ENCODE assay signal across 8 cellular contexts in the genomic region with DNA sequence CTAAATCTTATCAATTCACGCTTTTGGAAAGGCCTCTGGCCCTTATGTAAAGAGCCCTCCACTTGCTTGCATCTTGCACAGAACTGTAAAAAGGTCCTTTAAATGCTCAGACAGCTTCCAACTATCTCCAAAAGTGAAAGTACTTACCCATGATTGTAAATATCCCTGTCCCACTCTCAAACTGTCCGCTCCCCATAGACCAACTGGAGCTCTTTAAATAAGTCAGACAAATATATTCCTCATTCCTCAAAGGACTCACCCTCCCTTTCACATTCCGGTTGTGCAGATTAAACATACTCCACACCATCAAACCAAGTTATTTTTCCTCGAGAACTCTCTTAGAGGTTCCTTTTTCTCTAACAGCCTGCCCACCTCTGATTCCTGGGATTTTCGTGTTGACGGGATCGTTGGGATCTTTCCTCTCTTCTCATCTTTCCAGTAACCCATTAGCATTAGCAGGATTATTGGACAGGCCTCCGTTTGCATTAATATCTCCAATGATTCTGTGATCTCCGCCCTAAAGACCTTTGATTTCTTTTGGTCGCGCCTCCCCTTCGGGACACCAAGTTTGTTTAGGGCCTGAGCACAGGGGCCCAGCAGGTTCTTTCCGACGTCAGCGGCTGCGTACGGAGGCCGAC. TPM values are rescaled to one million over a fixed set of nuclear protein-coding genes. Genes with fewer than 3 reads are reported as not detected.
DNase-seq lines count a peak whose midpoint lies in the region; ATAC-seq and TF ChIP-seq lines count a peak whose summit lies in the region.

No MANE protein-coding gene starts in this region.

- H3K79me2 ChIP-seq in osteoblast (ENCODE audit: insufficient read depth, low read length): peaks cover 54% of the 10 kb centered on the region

- peak overlapping the region; percentile 97 for H3K27ac ChIP-seq in osteoblast (ENCODE audit: low read depth, low read length)

- H2AFZ ChIP-seq in osteoblast (ENCODE audit: low read length): peak overlapping the region; percentile 96

- no peak for TF ChIP-seq CTCF in fibroblast of pulmonary artery (IDR thresholded peaks at IDR 0.05; ENCODE audit: low read length, missing control alignments)
- no peak for TF ChIP-seq CTCF in osteoblast (IDR thresholded peaks at IDR 0.05; ENCODE audit: extremely low read depth, low read depth, low read length)

- no peaks in the 10 kb centered on the region for H3K27me3 ChIP-seq in osteoblast (ENCODE audit: insufficient read depth, low read length)

- peaks cover 5% of the 10 kb centered on the region for H3K36me3 ChIP-seq in osteoblast (ENCODE audit: insufficient read depth, low read length)

- H4K20me1 ChIP-seq in osteoblast (ENCODE audit: insufficient read depth, low read length): peaks cover 30% of the 10 kb centered on the region

- H3K4me2 ChIP-seq in osteoblast (ENCODE audit: insufficient read depth, low read length): peak overlapping the region; percentile 97

- in situ Hi-C loops in SK-MEL-5 (cut with HindIII; ENCODE audit: low pct_unique_long_range_greater_than_20kb, low sequenced_read_pairs): no loop called here

- DNase-seq in activated CD4-positive, alpha-beta T cell treated with anti-CD3 and anti-CD28 coated beads for 24 hours (ENCODE audit: low read depth in 2 of 2): peak; percentile 5 to 18
- DNase-seq in activated CD4-positive, alpha-beta T cell treated with anti-CD3 and anti-CD28 coated beads, Interleukin-2, amount 50 U/mL, for 1 hour: no peak
- DNase-seq in SK-MEL-5 (ENCODE audit: low read depth, low spot score) (peak; percentile 67), fibroblast of pulmonary artery (ENCODE audit: low read depth) (peak; percentile 65), osteoblast (ENCODE audit: insufficient read length, low spot score, missing footprints) (peak; percentile 67), activated T-cell treated with anti-CD3 and anti-CD28 coated beads for 4 hours (no peak)

- H3K4me3 ChIP-seq in fibroblast of pulmonary artery (replicated peaks; ENCODE audit: low read depth, low read length): peak overlapping the region; percentile 88
- H3K4me3 ChIP-seq in osteoblast (ENCODE audit: insufficient read depth, low read length): peak overlapping the region; percentile 99

- peaks cover 19% of the 10 kb centered on the region for H3K4me1 ChIP-seq in osteoblast (ENCODE audit: insufficient read depth, low read length)

- H3K9me3 ChIP-seq in osteoblast (ENCODE audit: low read depth, low read length): no peaks in the 10 kb centered on the region

- peak; percentile 11 for ATAC-seq in HG02938 (IDR thresholded peaks at IDR 0.05; ENCODE audit: unreplicated experiment)
- no peak for ATAC-seq in GM18909 (IDR thresholded peaks at IDR 0.05; ENCODE audit: poor library complexity, unreplicated experiment)

RNA-seq across cellular contexts. Expression of a gene that starts 0.8 kb away (rescaled TPM):
- 23.0 and 29.8 TPM in 2 replicates for total RNA-seq in SK-MEL-5 (2014; rRNA removed; shearing (Covaris generic))
- polyA plus RNA-seq in SK-MEL-5 (2015; cell fraction: cytosol; rRNA removed): 9.3 and 12.6 TPM in 2 replicates
- polyA plus RNA-seq in SK-MEL-5 (2015; cell fraction: nucleus; rRNA removed): 67.6 and 79.7 TPM in 2 replicates
- 62.2 and 70.6 TPM in 2 replicates for total RNA-seq in osteoblast

Comparison
In these comparisons a context has a peak if more than half of its experiments do, and no peak if none do; other contexts are left out.
1. DNase-seq: peak in activated CD4-positive, alpha-beta T cell treated with anti-CD3 and anti-CD28 coated beads for 24 hours (2 of 2), SK-MEL-5 (single experiment), fibroblast of pulmonary artery (single experiment) and osteoblast (single experiment); none in activated CD4-positive, alpha-beta T cell treated with anti-CD3 and anti-CD28 coated beads, Interleukin-2, amount 50 U/mL, for 1 hour (single experiment) and activated T-cell treated with anti-CD3 and anti-CD28 coated beads for 4 hours (single experiment).